ENCODE assay signal across 1 cellular context in the genomic region with DNA sequence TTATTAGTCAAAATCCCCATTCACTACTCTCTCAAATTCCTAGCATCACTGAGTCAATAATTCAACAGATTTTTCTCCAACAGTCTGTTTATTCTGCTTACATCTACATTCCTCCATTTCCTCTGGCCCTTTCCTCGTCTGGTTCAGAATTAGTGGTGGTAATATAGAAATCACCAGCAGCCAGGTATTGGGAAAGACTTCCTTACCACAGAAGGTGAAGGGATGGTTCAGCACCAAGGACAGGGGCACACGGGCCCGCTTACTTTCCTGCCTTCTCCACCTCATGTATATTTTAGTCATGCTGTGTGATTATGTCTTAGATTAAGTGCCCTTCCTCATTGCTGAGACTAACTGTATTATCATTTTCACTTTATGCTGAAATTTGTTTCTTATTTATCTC.
TF ChIP-seq lines count a peak whose summit lies in the region.

No MANE protein-coding gene starts in this region.

TF ChIP-seq in HepG2, 621 proteins besides CTCF, POLR2A, EP300 and RAD21 (continued from another document and continues in another):
- TF ChIP-seq, protein P1, sequence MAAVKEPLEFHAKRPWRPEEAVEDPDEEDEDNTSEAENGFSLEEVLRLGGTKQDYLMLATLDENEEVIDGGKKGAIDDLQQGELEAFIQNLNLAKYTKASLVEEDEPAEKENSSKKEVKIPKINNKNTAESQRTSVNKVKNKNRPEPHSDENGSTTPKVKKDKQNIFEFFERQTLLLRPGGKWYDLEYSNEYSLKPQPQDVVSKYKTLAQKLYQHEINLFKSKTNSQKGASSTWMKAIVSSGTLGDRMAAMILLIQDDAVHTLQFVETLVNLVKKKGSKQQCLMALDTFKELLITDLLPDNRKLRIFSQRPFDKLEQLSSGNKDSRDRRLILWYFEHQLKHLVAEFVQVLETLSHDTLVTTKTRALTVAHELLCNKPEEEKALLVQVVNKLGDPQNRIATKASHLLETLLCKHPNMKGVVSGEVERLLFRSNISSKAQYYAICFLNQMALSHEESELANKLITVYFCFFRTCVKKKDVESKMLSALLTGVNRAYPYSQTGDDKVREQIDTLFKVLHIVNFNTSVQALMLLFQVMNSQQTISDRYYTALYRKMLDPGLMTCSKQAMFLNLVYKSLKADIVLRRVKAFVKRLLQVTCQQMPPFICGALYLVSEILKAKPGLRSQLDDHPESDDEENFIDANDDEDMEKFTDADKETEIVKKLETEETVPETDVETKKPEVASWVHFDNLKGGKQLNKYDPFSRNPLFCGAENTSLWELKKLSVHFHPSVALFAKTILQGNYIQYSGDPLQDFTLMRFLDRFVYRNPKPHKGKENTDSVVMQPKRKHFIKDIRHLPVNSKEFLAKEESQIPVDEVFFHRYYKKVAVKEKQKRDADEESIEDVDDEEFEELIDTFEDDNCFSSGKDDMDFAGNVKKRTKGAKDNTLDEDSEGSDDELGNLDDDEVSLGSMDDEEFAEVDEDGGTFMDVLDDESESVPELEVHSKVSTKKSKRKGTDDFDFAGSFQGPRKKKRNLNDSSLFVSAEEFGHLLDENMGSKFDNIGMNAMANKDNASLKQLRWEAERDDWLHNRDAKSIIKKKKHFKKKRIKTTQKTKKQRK (IDR thresholded peaks at IDR 0.05; ENCODE audit: low read length) = no peak
- TF ChIP-seq SMAD3 (CRISPR knock-in tag; IDR thresholded peaks at IDR 0.05) (no peak), BHLHE40 (IDR thresholded peaks at IDR 0.05; ENCODE audit: low read length) (no peak), KDM5A (IDR thresholded peaks at IDR 0.05; ENCODE audit: borderline replicate concordance, low read length) (no peak), ZNF441 (CRISPR knock-in tag; IDR thresholded peaks at IDR 0.05; ENCODE audit: borderline replicate concordance) (peak; percentile 52; the same call in 1 of the 2 replicates), ZFP62 (CRISPR knock-in tag; IDR thresholded peaks at IDR 0.05) (no peak), NR3C1 (CRISPR knock-in tag; IDR thresholded peaks at IDR 0.05) (no peak), NR2C2 (CRISPR knock-in tag; IDR thresholded peaks at IDR 0.05; ENCODE audit: borderline replicate concordance) (no peak), HIC2 (CRISPR knock-in tag; IDR thresholded peaks at IDR 0.05; ENCODE audit: low read depth) (no peak), RARA (CRISPR knock-in tag; IDR thresholded peaks at IDR 0.05) (no peak), LCORL (IDR thresholded peaks at IDR 0.05) (no peak), LCORL (CRISPR knock-in tag; IDR thresholded peaks at IDR 0.05) (no peak), PITX1 (CRISPR knock-in tag; IDR thresholded peaks at IDR 0.05) (no peak), KLF6 (CRISPR knock-in tag; IDR thresholded peaks at IDR 0.05) (0 out of 2 replicates have a peak, but pooled peaks have one; percentile 69), SMAD1 (CRISPR knock-in tag; IDR thresholded peaks at IDR 0.05; ENCODE audit: borderline replicate concordance, low read depth) (no peak), ZNF501 (CRISPR knock-in tag; IDR thresholded peaks at IDR 0.05) (no peak), ZKSCAN8 (CRISPR knock-in tag; IDR thresholded peaks at IDR 0.05; ENCODE audit: borderline replicate concordance) (no peak), ZMYM2 (CRISPR knock-in tag; IDR thresholded peaks at IDR 0.05) (no peak), ZNF878 (CRISPR knock-in tag; IDR thresholded peaks at IDR 0.05) (peak; percentile 57; the same call in 1 of the 2 replicates), BORCS8-MEF2B (CRISPR knock-in tag; IDR thresholded peaks at IDR 0.05) (0 out of 2 replicates have a peak, but pooled peaks have one; percentile 25), HIVEP1 (CRISPR knock-in tag; IDR thresholded peaks at IDR 0.05) (no peak), CENPX (CRISPR knock-in tag; IDR thresholded peaks at IDR 0.05) (no peak), ZNF879 (CRISPR knock-in tag; IDR thresholded peaks at IDR 0.05) (no peak), ZNF737 (CRISPR knock-in tag; IDR thresholded peaks at IDR 0.05; ENCODE audit: borderline replicate concordance) (no peak), ZBTB3 (CRISPR knock-in tag; IDR thresholded peaks at IDR 0.05; ENCODE audit: borderline replicate concordance, low read depth) (no peak), ZBTB49 (CRISPR knock-in tag; IDR thresholded peaks at IDR 0.05; ENCODE audit: borderline replicate concordance) (no peak), SP1 (IDR thresholded peaks at IDR 0.05) (no peak), SP1 (CRISPR knock-in tag; IDR thresholded peaks at IDR 0.05) (no peak), RARG (CRISPR knock-in tag; IDR thresholded peaks at IDR 0.05; ENCODE audit: low read depth) (no peak), CREM (IDR thresholded peaks at IDR 0.05) (no peak), CREM (CRISPR knock-in tag; IDR thresholded peaks at IDR 0.05) (no peak), MXD1 (CRISPR knock-in tag; IDR thresholded peaks at IDR 0.05) (no peak), ZNF562 (CRISPR knock-in tag; IDR thresholded peaks at IDR 0.05; ENCODE audit: borderline replicate concordance) (no peak), ZNF75D (CRISPR knock-in tag; IDR thresholded peaks at IDR 0.05; ENCODE audit: borderline replicate concordance) (no peak), MIER2 (CRISPR knock-in tag; IDR thresholded peaks at IDR 0.05) (peak; percentile 97), CBFB (CRISPR knock-in tag; IDR thresholded peaks at IDR 0.05) (no peak), EHMT2 (IDR thresholded peaks at IDR 0.05; ENCODE audit: borderline replicate concordance, low read depth, low read length) (peak; percentile 66; the same call in 1 of the 2 replicates), ZNF362 (CRISPR knock-in tag; IDR thresholded peaks at IDR 0.05; ENCODE audit: borderline replicate concordance) (no peak), ZNF790 (CRISPR knock-in tag; IDR thresholded peaks at IDR 0.05; ENCODE audit: borderline replicate concordance) (no peak), ZNF850 (CRISPR knock-in tag; conservative IDR thresholded peaks at IDR 0.05) (no peak), NRL (CRISPR knock-in tag; IDR thresholded peaks at IDR 0.05; ENCODE audit: borderline replicate concordance) (no peak), FLYWCH1 (CRISPR knock-in tag; IDR thresholded peaks at IDR 0.05) (no peak), IRF2 (CRISPR knock-in tag; IDR thresholded peaks at IDR 0.05) (no peak), IRX3 (CRISPR knock-in tag; IDR thresholded peaks at IDR 0.05; ENCODE audit: borderline replicate concordance, low read depth) (0 out of 2 replicates have a peak, but pooled peaks have one; percentile 36), ZNF883 (CRISPR knock-in tag; IDR thresholded peaks at IDR 0.05; ENCODE audit: not compliant biosample characterization) (no peak)
- TF ChIP-seq, protein P2, sequence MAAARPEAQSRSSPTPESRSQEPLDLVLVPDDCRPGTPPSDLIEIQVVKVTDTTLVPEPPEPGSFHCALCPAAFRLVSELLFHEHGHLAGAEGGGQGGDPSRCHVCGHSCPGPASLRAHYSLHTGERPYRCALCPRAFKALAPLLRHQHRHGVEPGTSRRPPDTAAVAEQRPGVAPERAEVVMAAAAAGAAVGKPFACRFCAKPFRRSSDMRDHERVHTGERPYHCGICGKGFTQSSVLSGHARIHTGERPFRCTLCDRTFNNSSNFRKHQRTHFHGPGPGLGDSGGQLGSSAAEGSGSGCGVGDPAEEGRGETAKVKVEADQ (CRISPR knock-in tag; IDR thresholded peaks at IDR 0.05; ENCODE audit: borderline replicate concordance) = no peak
- TF ChIP-seq, protein P3, sequence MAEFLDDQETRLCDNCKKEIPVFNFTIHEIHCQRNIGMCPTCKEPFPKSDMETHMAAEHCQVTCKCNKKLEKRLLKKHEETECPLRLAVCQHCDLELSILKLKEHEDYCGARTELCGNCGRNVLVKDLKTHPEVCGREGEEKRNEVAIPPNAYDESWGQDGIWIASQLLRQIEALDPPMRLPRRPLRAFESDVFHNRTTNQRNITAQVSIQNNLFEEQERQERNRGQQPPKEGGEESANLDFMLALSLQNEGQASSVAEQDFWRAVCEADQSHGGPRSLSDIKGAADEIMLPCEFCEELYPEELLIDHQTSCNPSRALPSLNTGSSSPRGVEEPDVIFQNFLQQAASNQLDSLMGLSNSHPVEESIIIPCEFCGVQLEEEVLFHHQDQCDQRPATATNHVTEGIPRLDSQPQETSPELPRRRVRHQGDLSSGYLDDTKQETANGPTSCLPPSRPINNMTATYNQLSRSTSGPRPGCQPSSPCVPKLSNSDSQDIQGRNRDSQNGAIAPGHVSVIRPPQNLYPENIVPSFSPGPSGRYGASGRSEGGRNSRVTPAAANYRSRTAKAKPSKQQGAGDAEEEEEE (CRISPR knock-in tag; IDR thresholded peaks at IDR 0.05; ENCODE audit: borderline replicate concordance) = no peak
- TF ChIP-seq, protein P4, sequence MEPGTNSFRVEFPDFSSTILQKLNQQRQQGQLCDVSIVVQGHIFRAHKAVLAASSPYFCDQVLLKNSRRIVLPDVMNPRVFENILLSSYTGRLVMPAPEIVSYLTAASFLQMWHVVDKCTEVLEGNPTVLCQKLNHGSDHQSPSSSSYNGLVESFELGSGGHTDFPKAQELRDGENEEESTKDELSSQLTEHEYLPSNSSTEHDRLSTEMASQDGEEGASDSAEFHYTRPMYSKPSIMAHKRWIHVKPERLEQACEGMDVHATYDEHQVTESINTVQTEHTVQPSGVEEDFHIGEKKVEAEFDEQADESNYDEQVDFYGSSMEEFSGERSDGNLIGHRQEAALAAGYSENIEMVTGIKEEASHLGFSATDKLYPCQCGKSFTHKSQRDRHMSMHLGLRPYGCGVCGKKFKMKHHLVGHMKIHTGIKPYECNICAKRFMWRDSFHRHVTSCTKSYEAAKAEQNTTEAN (CRISPR knock-in tag; conservative IDR thresholded peaks at IDR 0.05) = no peak
- TF ChIP-seq, protein P5, sequence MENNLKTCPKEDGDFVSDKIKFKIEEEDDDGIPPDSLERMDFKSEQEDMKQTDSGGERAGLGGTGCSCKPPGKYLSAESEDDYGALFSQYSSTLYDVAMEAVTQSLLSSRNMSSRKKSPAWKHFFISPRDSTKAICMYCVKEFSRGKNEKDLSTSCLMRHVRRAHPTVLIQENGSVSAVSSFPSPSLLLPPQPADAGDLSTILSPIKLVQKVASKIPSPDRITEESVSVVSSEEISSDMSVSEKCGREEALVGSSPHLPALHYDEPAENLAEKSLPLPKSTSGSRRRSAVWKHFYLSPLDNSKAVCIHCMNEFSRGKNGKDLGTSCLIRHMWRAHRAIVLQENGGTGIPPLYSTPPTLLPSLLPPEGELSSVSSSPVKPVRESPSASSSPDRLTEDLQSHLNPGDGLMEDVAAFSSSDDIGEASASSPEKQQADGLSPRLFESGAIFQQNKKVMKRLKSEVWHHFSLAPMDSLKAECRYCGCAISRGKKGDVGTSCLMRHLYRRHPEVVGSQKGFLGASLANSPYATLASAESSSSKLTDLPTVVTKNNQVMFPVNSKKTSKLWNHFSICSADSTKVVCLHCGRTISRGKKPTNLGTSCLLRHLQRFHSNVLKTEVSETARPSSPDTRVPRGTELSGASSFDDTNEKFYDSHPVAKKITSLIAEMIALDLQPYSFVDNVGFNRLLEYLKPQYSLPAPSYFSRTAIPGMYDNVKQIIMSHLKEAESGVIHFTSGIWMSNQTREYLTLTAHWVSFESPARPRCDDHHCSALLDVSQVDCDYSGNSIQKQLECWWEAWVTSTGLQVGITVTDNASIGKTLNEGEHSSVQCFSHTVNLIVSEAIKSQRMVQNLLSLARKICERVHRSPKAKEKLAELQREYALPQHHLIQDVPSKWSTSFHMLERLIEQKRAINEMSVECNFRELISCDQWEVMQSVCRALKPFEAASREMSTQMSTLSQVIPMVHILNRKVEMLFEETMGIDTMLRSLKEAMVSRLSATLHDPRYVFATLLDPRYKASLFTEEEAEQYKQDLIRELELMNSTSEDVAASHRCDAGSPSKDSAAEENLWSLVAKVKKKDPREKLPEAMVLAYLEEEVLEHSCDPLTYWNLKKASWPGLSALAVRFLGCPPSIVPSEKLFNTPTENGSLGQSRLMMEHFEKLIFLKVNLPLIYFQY (CRISPR knock-in tag; IDR thresholded peaks at IDR 0.05; ENCODE audit: borderline replicate concordance) = no peak
